Comparison of ENCODE assay signal across 8 cellular contexts in genomic region chr5:149371296-149371962, GRCh38. TPM values are rescaled to one million over a fixed set of nuclear protein-coding genes. Genes with fewer than 3 reads are reported as not detected.
DNase-seq lines count a peak whose midpoint lies in the region; ATAC-seq, FAIRE-seq and TF ChIP-seq lines count a peak whose summit lies in the region.

No MANE protein-coding gene starts in this region.

- no peak for FAIRE-seq in astrocyte (lab: Jason Lieb, UNC)

- DNase-seq in HFFc6 = peak; percentile 32
- DNase-seq in NCI-H1048 (lab: John Stamatoyannopoulos, UW) = peak; percentile 43
- DNase-seq in T-helper 22 cell (ENCODE audit: low read depth) = peak; percentile 43
- DNase-seq in astrocyte (ENCODE audit: low read depth) = peak; percentile 8
- DNase-seq in iPS DF 6.9 (ENCODE audit: low read depth, low spot score) = peak; percentile 73
- peak; percentile 36 to 49 for DNase-seq in stimulated activated CD4-positive, alpha-beta T cell treated with anti-CD3 and anti-CD28 coated beads, Interleukin-1b, Interleukin-23, amount 100 ng/mL, for 1 hour (ENCODE audit: low read depth in 2 of 2)

- H3K36me3 ChIP-seq in astrocyte (ENCODE audit: insufficient read depth, low read length) = no peaks in the 10 kb centered on the region
- no peaks in the 10 kb centered on the region for H3K36me3 ChIP-seq in iPS DF 6.9 (ENCODE audit: control insufficient read depth, insufficient read depth, low read length)

- H3K27ac ChIP-seq in astrocyte (ENCODE audit: low read depth, low read length) (no peak overlapping the region), iPS DF 6.9 (ENCODE audit: low read length) (no peak overlapping the region)

- no peaks in the 10 kb centered on the region for H3K4me1 ChIP-seq in astrocyte (ENCODE audit: insufficient read depth, low read length)
- peaks cover 1% of the 10 kb centered on the region; the same call in 1 of the 2 replicates for H3K4me1 ChIP-seq in iPS DF 6.9 (ENCODE audit: control insufficient read depth, insufficient read depth, low read length)

- no peaks in the 10 kb centered on the region for H3K9me3 Mint-ChIP-seq in HFFc6
- H3K9me3 Mint-ChIP-seq in astrocyte (ENCODE audit: unreplicated experiment) = no peaks in the 10 kb centered on the region

- TF ChIP-seq CTCF in GM12875 (IDR thresholded peaks at IDR 0.05; ENCODE audit: borderline replicate concordance, insufficient read depth, low read depth, low read length) = peak; percentile 90
- TF ChIP-seq CTCF in HFFc6 (IDR thresholded peaks at IDR 0.05) = peak; percentile 89
- peak; percentile 66 for TF ChIP-seq CTCF in astrocyte (IDR thresholded peaks at IDR 0.05; ENCODE audit: insufficient read depth, low read depth, low read length)

- H3K27ac Mint-ChIP-seq in HFFc6 (no peak overlapping the region), astrocyte (ENCODE audit: unreplicated experiment) (no peak overlapping the region)

- H3K4me1 Mint-ChIP-seq in HFFc6 (ENCODE audit: low read depth) = peaks cover 10% of the 10 kb centered on the region; the same call in 1 of the 2 replicates
- H3K4me1 Mint-ChIP-seq in astrocyte (ENCODE audit: low read depth, unreplicated experiment) = peaks cover 13% of the 10 kb centered on the region

- no peaks in the 10 kb centered on the region for H4K20me1 ChIP-seq in astrocyte (ENCODE audit: insufficient read depth, low read length)

- H3K9me3 ChIP-seq in astrocyte (ENCODE audit: insufficient read depth, low read depth, low read length) (no peaks in the 10 kb centered on the region), iPS DF 6.9 (ENCODE audit: control insufficient read depth, insufficient read depth, low read length) (no peaks in the 10 kb centered on the region)

- no peak for ATAC-seq in HG03439 (IDR thresholded peaks at IDR 0.05; ENCODE audit: unreplicated experiment)

- no peak overlapping the region for H3K4me2 ChIP-seq in astrocyte (ENCODE audit: low read length)

- no peak overlapping the region for H3K9ac ChIP-seq in astrocyte (ENCODE audit: low read length)

- peaks cover 11% of the 10 kb centered on the region for H3K27me3 Mint-ChIP-seq in HFFc6 (ENCODE audit: insufficient read depth)
- H3K27me3 Mint-ChIP-seq in astrocyte (ENCODE audit: low read depth, unreplicated experiment) = no peaks in the 10 kb centered on the region

- H3K27me3 ChIP-seq in astrocyte (ENCODE audit: insufficient read depth, low read length) = no peaks in the 10 kb centered on the region
- no peaks in the 10 kb centered on the region for H3K27me3 ChIP-seq in iPS DF 6.9 (ENCODE audit: control insufficient read depth, insufficient read depth, low read length)

- no peak overlapping the region for H2AFZ ChIP-seq in astrocyte (ENCODE audit: low read depth, low read length)

- no CpG with 5 or more reads among the region's 12 CpGs for WGBS in iPS DF 6.9 (ENCODE audit: insufficient coverage, insufficient read length)

- no peaks in the 10 kb centered on the region for H3K79me2 ChIP-seq in astrocyte (ENCODE audit: insufficient read depth, low read length)

- no peak overlapping the region for H3K4me3 Mint-ChIP-seq in HFFc6
- no peak overlapping the region for H3K4me3 Mint-ChIP-seq in astrocyte (ENCODE audit: unreplicated experiment)

- H3K36me3 Mint-ChIP-seq in HFFc6 (ENCODE audit: low read depth) = no peaks in the 10 kb centered on the region
- no peaks in the 10 kb centered on the region for H3K36me3 Mint-ChIP-seq in astrocyte (ENCODE audit: low read depth, unreplicated experiment)

- H3K4me3 ChIP-seq in GM12875 (ENCODE audit: low read depth, low read length) = no peak overlapping the region
- H3K4me3 ChIP-seq in astrocyte (ENCODE audit: insufficient read depth, low read depth, low read length) = no peak overlapping the region
- no peak overlapping the region for H3K4me3 ChIP-seq in iPS DF 6.9 (ENCODE audit: low read length)

RNA-seq across cellular contexts. Expression of gene IL17B, which starts 7.7 kb away (rescaled TPM):
- under 1 TPM; 0.50 to 0.85 (median 0.76) TPM for total RNA-seq in HFFc6 (2021; fragmentation: NEBNext Ultra II Directional; extraction: Animal tissue kit (Norgen Biotek cat#: 25700))
- 0.54 and 0.60 TPM in 2 replicates for total RNA-seq in astrocyte

RNA-seq across cellular contexts. Expression of gene PCYOX1L, which starts 13.6 kb away (rescaled TPM):
- 10 to 100 TPM in 5 of 6 experiments, 1 to 10 TPM in 1; 9.8 to 13.5 (median 11.0) TPM for total RNA-seq in HFFc6 (2021; fragmentation: NEBNext Ultra II Directional; extraction: Animal tissue kit (Norgen Biotek cat#: 25700))
- 16.6 and 21.8 TPM in 2 replicates for total RNA-seq in astrocyte

RNA-seq across cellular contexts. Expression of gene GRPEL2, which starts 26.1 kb away (rescaled TPM):
- 10 to 100 TPM; 15.6 to 18.9 (median 17.5) TPM for total RNA-seq in HFFc6 (2021; fragmentation: NEBNext Ultra II Directional; extraction: Animal tissue kit (Norgen Biotek cat#: 25700))
- total RNA-seq in astrocyte = 26.0 and 30.0 TPM in 2 replicates

Comparison
In these comparisons a context has a peak if more than half of its experiments do, and no peak if none do; other contexts are left out.
1. DNase-seq: peak in every context shown above with its lines; median percentile 73 in iPS DF 6.9; 43 in NCI-H1048; 43 in T-helper 22 cell; 42 in stimulated activated CD4-positive, alpha-beta T cell treated with anti-CD3 and anti-CD28 coated beads, Interleukin-1b, Interleukin-23, amount 100 ng/mL, for 1 hour; 32 in HFFc6; 8 in astrocyte.